35 cellular contexts compared by ENCODE assay signal in the genomic region with DNA sequence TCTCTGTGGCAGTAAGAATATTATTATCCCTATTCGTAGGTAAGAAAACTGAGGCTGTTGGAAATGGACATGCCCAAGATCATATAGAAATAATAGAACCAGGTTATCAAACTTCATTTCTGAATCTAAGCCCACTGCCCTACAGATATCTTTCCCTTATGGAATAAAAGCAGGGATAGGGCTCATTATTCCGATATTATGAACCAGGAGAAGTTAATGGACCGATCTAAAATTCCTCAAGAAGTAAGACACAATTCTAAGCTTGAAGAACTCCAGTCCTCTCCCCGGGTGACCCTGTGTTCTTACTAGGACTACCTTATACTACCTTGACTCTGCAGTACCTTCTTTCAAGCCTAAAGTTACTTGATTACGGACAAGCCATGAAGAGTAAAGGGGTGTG. TPM values are rescaled to one million over a fixed set of nuclear protein-coding genes. Genes with fewer than 3 reads are reported as not detected.
"Had no signal": no experiment of that assay in that cellular context is flagged by ENCODE, and none has a peak within 500 bp of the region (broad histone marks: within the 10 kb centered on the region; RNA-seq: fewer than 3 reads in every experiment).

No MANE protein-coding gene starts in this region.

- H3K4me3 ChIP-seq: MG63 had no signal

- DNase-seq: Karpas-422, Kasumi-1, MG63, MM.1S, MV-4-11, NCI-H1048, NCI-H1092, NCI-H1092 treated with DMSO at 0.1 percent for 48 hours, NCI-H1105, NCI-H1105 treated with DMSO at 0.1 percent for 48 hours, NCI-H1417, NCI-H1417 treated with DMSO at 0.1 percent for 48 hours, NCI-H1436, NCI-H1436 treated with DMSO at 0.1 percent for 48 hours, NCI-H146, NCI-H187, NCI-H187 treated with DMSO at 0.1 percent for 48 hours, NCI-H1930, NCI-H2029, NCI-H2029 treated with DMSO at 0.1 percent for 48 hours, NCI-H2081, NCI-H2081 treated with DMSO at 0.1 percent for 48 hours, NCI-H2107, NCI-H2171, NCI-H2171 treated with DMSO at 0.1 percent for 48 hours, NCI-H2227 treated with DMSO at 0.1 percent for 48 hours, NCI-H226, NCI-H345, NCI-H446, NCI-H446 treated with DMSO at 0.1 percent for 48 hours, NCI-H510A had no signal

- H3K4me2 ChIP-seq: KMS-11 had no signal

- H3K27ac ChIP-seq: KMS-11 had no signal

- H3K36me3 ChIP-seq: MG63 had no signal

- H3K27me3 ChIP-seq: MG63 had no signal

- H3K9ac ChIP-seq: KMS-11 had no signal

- H3K9me3 ChIP-seq: MG63 had no signal

RNA-seq across cellular contexts. Expression of a gene that starts 8.4 kb away (rescaled TPM):
- total RNA-seq: LHCN-M2, M059J, MCF 10A had no signal
